In the genomic region with DNA sequence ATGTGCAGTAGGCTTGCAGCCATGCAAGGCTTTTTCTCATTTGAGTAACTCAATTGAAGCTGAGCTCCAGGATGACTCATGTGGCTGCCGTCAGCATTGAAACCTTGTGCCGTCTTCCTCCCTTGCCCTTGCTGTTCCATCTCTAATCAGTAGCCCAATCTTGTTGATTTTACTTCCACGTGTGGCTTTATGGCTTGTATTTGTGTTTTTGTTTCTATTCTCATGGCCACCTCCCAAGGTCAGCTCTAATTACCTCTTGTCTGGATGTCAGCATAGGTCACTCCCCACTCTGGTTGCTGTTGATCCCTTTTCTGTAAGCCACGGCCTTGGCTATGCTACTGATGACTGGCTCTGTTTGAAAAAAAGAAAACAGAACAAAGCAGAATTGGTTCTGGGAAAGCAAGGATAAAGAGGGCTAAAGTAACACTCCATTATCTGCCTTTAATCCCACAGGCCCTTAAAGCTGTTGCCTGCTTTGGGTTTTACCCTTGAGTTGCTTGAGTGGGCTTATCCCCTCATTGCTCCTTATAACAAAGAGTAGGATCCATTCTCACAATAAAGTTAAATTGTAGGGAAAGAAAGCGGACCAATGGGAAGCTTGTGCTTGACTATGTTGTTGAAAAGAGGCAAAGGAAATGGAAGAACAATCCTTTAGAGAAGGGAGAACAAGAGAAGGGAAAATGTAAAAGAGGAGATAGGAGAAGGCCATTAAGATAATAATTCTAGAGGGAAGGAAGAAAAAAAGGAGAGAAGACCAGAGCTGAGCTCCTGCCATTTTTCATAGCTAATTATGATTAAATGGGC, we compare ENCODE assay signal across 8 cellular contexts.
DNase-seq lines count a peak whose midpoint lies in the region; ATAC-seq and TF ChIP-seq lines count a peak whose summit lies in the region.

No MANE protein-coding gene starts in this region.

- no peaks in the 10 kb centered on the region for H3K9me3 ChIP-seq in thoracic aorta

- no peaks in the 10 kb centered on the region for H3K27me3 ChIP-seq in thoracic aorta (replicated peaks; ENCODE audit: insufficient read depth)

- H3K4me1 ChIP-seq in thoracic aorta (ENCODE audit: control insufficient read depth in 1 of 2, low read depth in 2 of 2): no peaks in the 10 kb centered on the region

- H3K27ac ChIP-seq in thoracic aorta: no peak overlapping the region

- ATAC-seq in thoracic aorta (ENCODE audit: insufficient number of reproducible peaks, low FRiP score, low read depth): peak; percentile 71

- no peaks in the 10 kb centered on the region for H3K36me3 ChIP-seq in thoracic aorta

- no peak for TF ChIP-seq CTCF in thoracic aorta (IDR thresholded peaks at IDR 0.05)

- DNase-seq in NCI-H2029 (lab: John Stamatoyannopoulos, UW) (peak; percentile 22), NCI-H2029 treated with DMSO at 0.1 percent for 48 hours (lab: John Stamatoyannopoulos, UW) (no peak), NCI-H2196 treated with DMSO at 0.1 percent for 48 hours (lab: John Stamatoyannopoulos, UW; ENCODE audit: unreplicated experiment) (peak; percentile 10), fibroblast of peridontal ligament (ENCODE audit: extremely low read depth) (peak; percentile 94), thoracic aorta (ENCODE audit: low spot score) (no peak), Kasumi-1 (lab: John Stamatoyannopoulos, UW) (no peak), SW 1271 (lab: John Stamatoyannopoulos, UW) (no peak)
- no peak for DNase-seq in stimulated activated CD4-positive, alpha-beta T cell treated with anti-CD3 and anti-CD28 coated beads, Interleukin-2, amount 100 ng/mL, for 24 hours

- H3K4me3 ChIP-seq in thoracic aorta: no peak overlapping the region

Comparison
In these comparisons a context has a peak if more than half of its experiments do, and no peak if none do; other contexts are left out.
1. DNase-seq: peak in NCI-H2029 (single experiment), NCI-H2196 treated with DMSO at 0.1 percent for 48 hours (single experiment) and fibroblast of peridontal ligament (single experiment); none in NCI-H2029 treated with DMSO at 0.1 percent for 48 hours (single experiment), thoracic aorta (single experiment), Kasumi-1 (0 of 2), SW 1271 (0 of 2) and stimulated activated CD4-positive, alpha-beta T cell treated with anti-CD3 and anti-CD28 coated beads, Interleukin-2, amount 100 ng/mL, for 24 hours (0 of 2).